In the genomic region with DNA sequence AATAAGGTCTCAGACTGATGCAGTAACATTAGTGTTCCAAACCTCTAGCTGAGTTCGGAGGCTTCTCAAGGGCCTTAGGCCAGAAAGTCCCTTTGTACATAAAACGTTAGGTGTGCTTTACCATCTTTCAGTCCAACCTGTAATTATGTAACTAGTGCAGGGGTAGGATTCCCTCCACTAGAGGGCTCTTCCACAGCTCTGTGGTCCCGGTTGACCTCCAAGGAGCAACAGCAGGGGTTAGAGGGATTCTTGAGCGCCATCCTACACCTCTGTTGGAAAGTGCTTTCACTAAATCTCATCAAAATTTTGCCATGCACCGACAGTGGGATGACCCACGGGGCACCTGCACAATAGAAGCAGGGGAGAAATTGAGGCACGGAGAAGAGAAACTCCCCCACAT, we compare ENCODE assay signal across 8 cellular contexts.
DNase-seq lines count a peak whose midpoint lies in the region; ATAC-seq, FAIRE-seq and TF ChIP-seq lines count a peak whose summit lies in the region.

No MANE protein-coding gene starts in this region.

- no peak for TF ChIP-seq POLR2A in endothelial cell of umbilical vein (IDR thresholded peaks at IDR 0.05; ENCODE audit: low read depth, low read length)

- H2AFZ ChIP-seq in endothelial cell of umbilical vein (ENCODE audit: low read depth, low read length): no peak overlapping the region

- H3K9me3 Mint-ChIP-seq in Caco-2 (ENCODE audit: unreplicated experiment): no peaks in the 10 kb centered on the region

- no peaks in the 10 kb centered on the region for H3K9me1 ChIP-seq in endothelial cell of umbilical vein (replicated peaks; ENCODE audit: control insufficient read depth, extremely low read depth, insufficient read depth, low read length)

- no peak overlapping the region for H3K27ac Mint-ChIP-seq in Caco-2 (ENCODE audit: unreplicated experiment)

- H3K4me2 ChIP-seq in endothelial cell of umbilical vein (ENCODE audit: insufficient read depth, low read length): no peak overlapping the region

- peak; percentile 70 to 77 for TF ChIP-seq CTCF in Caco-2 (IDR thresholded peaks at IDR 0.05; ENCODE audit: insufficient read depth in 1 of 2, low read depth in 1 of 2, low read length in 1 of 2, severe bottlenecking in 1 of 2, unreplicated experiment in 1 of 2)
- TF ChIP-seq CTCF in LNCaP clone FGC (IDR thresholded peaks at IDR 0.05; ENCODE audit: control insufficient read depth, extremely low read depth, insufficient read depth): peak; percentile 62
- TF ChIP-seq CTCF in endothelial cell of umbilical vein (IDR thresholded peaks at IDR 0.05; ENCODE audit: extremely low read depth in 1 of 2, insufficient read depth in 1 of 2, low read depth in 1 of 2, low read length in 2 of 2): peak; percentile 10 to 24

- H4K20me1 ChIP-seq in endothelial cell of umbilical vein (replicated peaks; ENCODE audit: control insufficient read depth, extremely low read depth, insufficient read depth, low read length): no peaks in the 10 kb centered on the region

- peak; percentile 73 for ATAC-seq in GM21529 (IDR thresholded peaks at IDR 0.05; ENCODE audit: unreplicated experiment)
- ATAC-seq in HG02870 (IDR thresholded peaks at IDR 0.05; ENCODE audit: unreplicated experiment): no peak

- H3K4me3 ChIP-seq in Caco-2 (ENCODE audit: low read depth, low read length): no peak overlapping the region
- H3K4me3 ChIP-seq in LNCaP clone FGC (ENCODE audit: low read depth, low read length): no peak overlapping the region
- H3K4me3 ChIP-seq in endothelial cell of umbilical vein (replicated peaks in 1 of 3; ENCODE audit: insufficient read depth in 1 of 3, low read depth in 1 of 3, low read length in 3 of 3): no peak overlapping the region

- no peak for FAIRE-seq in endothelial cell of umbilical vein (lab: Jason Lieb, UNC)

- H3K9me3 ChIP-seq in Caco-2 (peaks cover 2% of the 10 kb centered on the region; the same call in 1 of the 2 replicates), endothelial cell of umbilical vein (replicated peaks; ENCODE audit: control insufficient read depth, insufficient read depth, low read length) (no peaks in the 10 kb centered on the region)

- CTCF ChIA-PET in Caco-2 (lab: Charles Lee): no interaction called here
- CTCF ChIA-PET in endothelial cell of umbilical vein (lab: Charles Lee): interaction anchor here (0.6 kb wide), 2 partner anchors 11 to 120 kb away, joined by 3 read pairs; no protein-coding TSS in a partner anchor

- POLR2A ChIA-PET in Caco-2 (lab: Charles Lee) (no interaction called here), endothelial cell of umbilical vein (lab: Charles Lee) (no interaction called here)

- intact Hi-C loops in Caco-2 (cut with micrococcal nuclease; ENCODE audit: unreplicated experiment) (loop anchor here (1.0 to 10.0 kb wide), 2 partner anchors 354 to 698 kb away; no protein-coding TSS in a partner anchor), endothelial cell of umbilical vein (cut with micrococcal nuclease) (loop anchor here (5.0 to 10.0 kb wide), 2 partner anchors 122 to 696 kb away; no protein-coding TSS in a partner anchor)

- no peaks in the 10 kb centered on the region for H3K27me3 Mint-ChIP-seq in Caco-2 (ENCODE audit: insufficient read depth, unreplicated experiment)

- H3K79me2 ChIP-seq in endothelial cell of umbilical vein (ENCODE audit: control insufficient read depth, insufficient read depth, low read length): no peaks in the 10 kb centered on the region

- no peaks in the 10 kb centered on the region for H3K4me1 ChIP-seq in Caco-2
- no peaks in the 10 kb centered on the region for H3K4me1 ChIP-seq in endothelial cell of umbilical vein (ENCODE audit: control insufficient read depth, extremely low read depth, insufficient read depth, low read length)

- H3K27me3 ChIP-seq in Caco-2 (replicated peaks; ENCODE audit: control insufficient read depth, insufficient read depth, low read length) (no peaks in the 10 kb centered on the region), endothelial cell of umbilical vein (ENCODE audit: control insufficient read depth in 2 of 2, insufficient read depth in 2 of 2, low read length in 2 of 2) (no peaks in the 10 kb centered on the region)

- dilution Hi-C loops in endothelial cell of umbilical vein (cut with MboI; ENCODE audit: extremely low pct_ligation_motif_present, low sequenced_read_pairs): no loop called here

- no peak overlapping the region for H3K27ac ChIP-seq in endothelial cell of umbilical vein (ENCODE audit: insufficient read depth, low read depth, low read length)

- H3K36me3 Mint-ChIP-seq in Caco-2 (ENCODE audit: insufficient read depth, unreplicated experiment): no peaks in the 10 kb centered on the region

- H3K4me3 Mint-ChIP-seq in Caco-2 (ENCODE audit: unreplicated experiment): no peak overlapping the region

- H3K4me1 Mint-ChIP-seq in Caco-2 (ENCODE audit: low read depth, unreplicated experiment): peaks cover 7% of the 10 kb centered on the region

- no peak overlapping the region for H3K9ac ChIP-seq in endothelial cell of umbilical vein (replicated peaks; ENCODE audit: extremely low read depth, insufficient read depth, low read length)

- BruUV-seq in Caco-2 (replicated peaks; lab: Mats Ljungman, UMichigan): no TSS peak
- no TSS peak for BruUV-seq in endothelial cell of umbilical vein (replicated peaks; lab: Mats Ljungman, UMichigan)

- DNase-seq in Caco-2 (peak; percentile 42 to 50), LNCaP clone FGC (ENCODE audit: low read depth) (peak; percentile 7), endothelial cell of umbilical vein (ENCODE audit: low read depth, low spot score) (no peak), putamen (ENCODE audit: low spot score) (no peak), cerebellum (ENCODE audit: low spot score) (no peak), AG20443 (ENCODE audit: low spot score) (no peak)

- H3K36me3 ChIP-seq in Caco-2 (ENCODE audit: control insufficient read depth, insufficient read depth, low read length): no peaks in the 10 kb centered on the region
- H3K36me3 ChIP-seq in endothelial cell of umbilical vein (ENCODE audit: control insufficient read depth in 2 of 2, extremely low read depth in 1 of 2, insufficient read depth in 2 of 2, low read length in 2 of 2): no peaks in the 10 kb centered on the region

TF ChIP-seq in endothelial cell of umbilical vein, 7 proteins besides CTCF, POLR2A, EP300 and RAD21:
- TF ChIP-seq EZH2 (IDR thresholded peaks at IDR 0.05; ENCODE audit: borderline replicate concordance, low read depth, low read length, severe bottlenecking) (no peak), JUN (IDR thresholded peaks at IDR 0.05; ENCODE audit: borderline replicate concordance, insufficient read depth, insufficient read length, low read depth) (no peak), POLR2AphosphoS5 (IDR thresholded peaks at IDR 0.05; ENCODE audit: insufficient read depth, low read depth, low read length) (no peak), MYC (IDR thresholded peaks at IDR 0.05; ENCODE audit: low read depth, low read length) (no peak), GATA2 (IDR thresholded peaks at IDR 0.05; ENCODE audit: insufficient read depth, insufficient read length, low read depth, low read length) (no peak), FOS (IDR thresholded peaks at IDR 0.05; ENCODE audit: borderline replicate concordance, insufficient read depth, low read length) (no peak)
- TF ChIP-seq, protein P1, sequence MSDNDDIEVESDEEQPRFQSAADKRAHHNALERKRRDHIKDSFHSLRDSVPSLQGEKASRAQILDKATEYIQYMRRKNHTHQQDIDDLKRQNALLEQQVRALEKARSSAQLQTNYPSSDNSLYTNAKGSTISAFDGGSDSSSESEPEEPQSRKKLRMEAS (IDR thresholded peaks at IDR 0.05; ENCODE audit: insufficient read depth, insufficient read length): no peak

Comparison
In these comparisons a context has a peak if more than half of its experiments do, and no peak if none do; other contexts are left out.
1. DNase-seq: peak in Caco-2 (2 of 2) and LNCaP clone FGC (single experiment); none in endothelial cell of umbilical vein (single experiment), putamen (single experiment), cerebellum (single experiment) and AG20443 (single experiment).
2. CTCF ChIP-seq: peak in every context shown above with its lines; median percentile 74 in Caco-2; 62 in LNCaP clone FGC; 17 in endothelial cell of umbilical vein.